Comparison of ENCODE assay signal across 34 cellular contexts in the genomic region with DNA sequence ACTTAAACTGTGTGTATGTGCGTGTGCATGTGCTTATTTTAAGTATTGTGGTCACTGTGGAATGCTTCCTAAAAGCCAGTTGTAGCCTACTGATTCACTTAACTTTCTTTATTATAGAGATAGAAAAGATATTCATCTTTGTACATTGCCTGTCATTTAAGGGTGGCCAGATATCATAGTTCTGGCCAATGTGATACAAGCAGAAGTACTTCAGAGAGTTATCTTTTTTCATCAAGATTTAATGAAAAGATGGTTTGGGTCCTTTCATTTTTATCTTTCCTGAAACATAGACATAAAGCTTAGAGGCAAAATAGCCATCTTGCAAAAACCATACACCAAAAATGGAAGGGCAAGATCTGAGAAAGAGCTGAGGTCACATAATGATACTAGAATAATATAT.
"Had no signal": no experiment of that assay in that cellular context is flagged by ENCODE, and none has a peak within 500 bp of the region (broad histone marks: within the 10 kb centered on the region; RNA-seq: fewer than 3 reads in every experiment).

No MANE protein-coding gene starts in this region.

- H3K9ac ChIP-seq: KMS-11 had no signal

- H3K9me3 ChIP-seq: MG63 had no signal

- H3K36me3 ChIP-seq: MG63 had no signal

- H3K27ac ChIP-seq: KMS-11 had no signal

- H3K27me3 ChIP-seq: MG63 had no signal

- H3K4me3 ChIP-seq: MG63 had no signal

- DNase-seq: Karpas-422, Kasumi-1, MG63, MM.1S, MV-4-11, NCI-H1048, NCI-H1092, NCI-H1092 treated with DMSO at 0.1 percent for 48 hours, NCI-H1105, NCI-H1105 treated with DMSO at 0.1 percent for 48 hours, NCI-H1417, NCI-H1417 treated with DMSO at 0.1 percent for 48 hours, NCI-H1436, NCI-H1436 treated with DMSO at 0.1 percent for 48 hours, NCI-H146, NCI-H1694, NCI-H1694 treated with DMSO at 0.1 percent for 48 hours, NCI-H187, NCI-H187 treated with DMSO at 0.1 percent for 48 hours, NCI-H1930, NCI-H2029, NCI-H2029 treated with DMSO at 0.1 percent for 48 hours, NCI-H2081, NCI-H2081 treated with DMSO at 0.1 percent for 48 hours, NCI-H2107, NCI-H2171, NCI-H2171 treated with DMSO at 0.1 percent for 48 hours, NCI-H2227 treated with DMSO at 0.1 percent for 48 hours, NCI-H226, NCI-H345, NCI-H446, NCI-H446 treated with DMSO at 0.1 percent for 48 hours, NCI-H510A had no signal

- H3K4me2 ChIP-seq: KMS-11 had no signal
